In genomic region chr12:5295151-5295550, GRCh38 we compare ENCODE assay signal across 24 cellular contexts.
"Had no signal": no experiment of that assay in that cellular context is flagged by ENCODE, and none has a peak within 500 bp of the region (broad histone marks: within the 10 kb centered on the region; RNA-seq: fewer than 3 reads in every experiment).

No MANE protein-coding gene starts in this region.

- DNase-seq: activated CD4-positive, alpha-beta memory T cell treated with anti-CD3 and anti-CD28 coated beads for 36 hours; activated CD4-positive, alpha-beta T cell treated with anti-CD3 and anti-CD28 coated beads for 48 hours; activated CD4-positive, CD25-positive, alpha-beta regulatory T cell; activated effector memory CD4-positive, alpha-beta T cell treated with Interleukin-2 at 50 U/mL for 16 hours; activated naive CD4-positive, alpha-beta T cell treated with anti-CD3 and anti-CD28 coated beads for 36 hours; activated naive CD8-positive, alpha-beta T cell treated with anti-CD3 and anti-CD28 coated beads, Interleukin-2, amount 10 ng/mL, durations not matched to agents 7 days and 5 days; activated T-cell treated with anti-CD3 and anti-CD28 coated beads, Interleukin-2, amount 50 U/mL, for 72 hours; amniotic stem cell; cerebellar nuclear complex; gastrocnemius medialis; hypothalamus; left ventricle myocardium superior; midbrain; natural killer cell; stimulated activated CD4-positive, alpha-beta T cell treated with anti-CD3 and anti-CD28 coated beads, Interleukin-12 subunit alpha, Interleukin-12 subunit beta, amount 100 ng/mL, for 4 hours; stimulated activated CD4-positive, alpha-beta T cell treated with anti-CD3 and anti-CD28 coated beads, Interleukin-4, amount 100 ng/mL, for 4 hours; substantia nigra; T1000; tibial artery had no signal

- H3K9me3 Mint-ChIP-seq: activated CD4-positive, alpha-beta memory T cell treated with anti-CD3 and anti-CD28 coated beads for 36 hours; activated naive CD4-positive, alpha-beta T cell treated with anti-CD3 and anti-CD28 coated beads for 36 hours; activated naive CD8-positive, alpha-beta T cell treated with anti-CD3 and anti-CD28 coated beads, Interleukin-2, amount 10 ng/mL, durations not matched to agents 7 days and 5 days; activated T-cell treated with anti-CD3 and anti-CD28 coated beads, Interleukin-2, amount 50 U/mL, for 72 hours; natural killer cell; stimulated activated naive CD8-positive, alpha-beta T cell treated with anti-CD3 and anti-CD28 coated beads, Interleukin-15, Interleukin-2, amounts not matched to agents 100 ng/mL and 50 ng/mL, for 24 hours had no signal

- FAIRE-seq: islet of Langerhans had no signal

- H3K4me1 Mint-ChIP-seq: activated naive CD8-positive, alpha-beta T cell treated with anti-CD3 and anti-CD28 coated beads, Interleukin-2, amount 10 ng/mL, durations not matched to agents 7 days and 5 days; natural killer cell had no signal

- H3K27ac Mint-ChIP-seq: activated CD4-positive, alpha-beta memory T cell treated with anti-CD3 and anti-CD28 coated beads for 36 hours; activated naive CD4-positive, alpha-beta T cell treated with anti-CD3 and anti-CD28 coated beads for 36 hours; activated naive CD8-positive, alpha-beta T cell treated with anti-CD3 and anti-CD28 coated beads, Interleukin-2, amount 10 ng/mL, durations not matched to agents 7 days and 5 days; activated T-cell treated with anti-CD3 and anti-CD28 coated beads, Interleukin-2, amount 50 U/mL, for 72 hours; natural killer cell; stimulated activated naive CD8-positive, alpha-beta T cell treated with anti-CD3 and anti-CD28 coated beads, Interleukin-15, Interleukin-2, amounts not matched to agents 100 ng/mL and 50 ng/mL, for 24 hours; T-helper 1 cell treated with Interleukin-12 subunit alpha and Interleukin-12 subunit beta and Interleukin-4 antibody, amounts not matched to agents 30 μg/mL and 1 μg/mL, for 36 hours had no signal

- H3K4me3 Mint-ChIP-seq: activated CD4-positive, alpha-beta memory T cell treated with anti-CD3 and anti-CD28 coated beads for 36 hours; activated naive CD4-positive, alpha-beta T cell treated with anti-CD3 and anti-CD28 coated beads for 36 hours; activated naive CD8-positive, alpha-beta T cell treated with anti-CD3 and anti-CD28 coated beads, Interleukin-2, amount 10 ng/mL, durations not matched to agents 7 days and 5 days; activated T-cell treated with anti-CD3 and anti-CD28 coated beads, Interleukin-2, amount 50 U/mL, for 72 hours; natural killer cell; stimulated activated naive CD8-positive, alpha-beta T cell treated with anti-CD3 and anti-CD28 coated beads, Interleukin-15, Interleukin-2, amounts not matched to agents 100 ng/mL and 50 ng/mL, for 24 hours; T-helper 1 cell treated with Interleukin-12 subunit alpha and Interleukin-12 subunit beta and Interleukin-4 antibody, amounts not matched to agents 30 μg/mL and 1 μg/mL, for 36 hours had no signal

- H3K36me3 Mint-ChIP-seq: activated CD4-positive, alpha-beta memory T cell treated with anti-CD3 and anti-CD28 coated beads for 36 hours; activated naive CD8-positive, alpha-beta T cell treated with anti-CD3 and anti-CD28 coated beads, Interleukin-2, amount 10 ng/mL, durations not matched to agents 7 days and 5 days; natural killer cell had no signal

- H3K27me3 Mint-ChIP-seq: activated naive CD8-positive, alpha-beta T cell treated with anti-CD3 and anti-CD28 coated beads, Interleukin-2, amount 10 ng/mL, durations not matched to agents 7 days and 5 days had no signal

- H3K36me3 ChIP-seq: gastrocnemius medialis, prostate gland, tibial artery had no signal

- H3K9me3 ChIP-seq: gastrocnemius medialis, prostate gland, tibial artery had no signal

- H3K27ac ChIP-seq: gastrocnemius medialis, prostate gland, tibial artery had no signal

- H3K4me1 ChIP-seq: gastrocnemius medialis, prostate gland, tibial artery had no signal

- H3K27me3 ChIP-seq: gastrocnemius medialis, tibial artery had no signal

- H3K4me3 ChIP-seq: gastrocnemius medialis, prostate gland, tibial artery had no signal

- ATAC-seq: activated T-cell treated with anti-CD3 and anti-CD28 coated beads, Interleukin-2, amount 50 U/mL, for 72 hours; esophagus mucosa; gastrocnemius medialis; left ventricle myocardium superior; natural killer cell had no signal
